In genomic region chr4:113979157-113979972, GRCh38 we compare ENCODE assay signal across 1 cellular context.
TF ChIP-seq lines count a peak whose summit lies in the region.

Gene ARSJ (minus strand): TSS chr4:113979647. CDS start chr4:113978834, 813 bp downstream.

TF ChIP-seq in HEK293, 187 proteins besides CTCF, POLR2A, EP300 and RAD21 (continued from another document):
- no peak for TF ChIP-seq ZNF423 (tag by site-specific recombination; IDR thresholded peaks at IDR 0.05)
- TF ChIP-seq MYNN (tag by site-specific recombination; IDR thresholded peaks at IDR 0.05; ENCODE audit: borderline replicate concordance): no peak
- TF ChIP-seq ZNF549 (tag by site-specific recombination; IDR thresholded peaks at IDR 0.05): no peak
- no peak for TF ChIP-seq ZNF146 (tag by site-specific recombination; IDR thresholded peaks at IDR 0.05)
- peak; percentile 74 for TF ChIP-seq IKZF3 (tag by site-specific recombination; IDR thresholded peaks at IDR 0.05)
- TF ChIP-seq KLF9 (tag by site-specific recombination; IDR thresholded peaks at IDR 0.05; ENCODE audit: low read depth): no peak
- no peak; the same call in 1 of the 2 replicates for TF ChIP-seq ZNF561 (tag by site-specific recombination; IDR thresholded peaks at IDR 0.05; ENCODE audit: borderline replicate concordance)
- TF ChIP-seq ZBTB49 (tag by site-specific recombination; IDR thresholded peaks at IDR 0.05; ENCODE audit: low read depth): no peak
- TF ChIP-seq ZBTB17 (tag by site-specific recombination; IDR thresholded peaks at IDR 0.05): peak; percentile 32; the same call in 1 of the 2 replicates
- TF ChIP-seq KLF16 (tag by site-specific recombination; IDR thresholded peaks at IDR 0.05): no peak
- TF ChIP-seq ZXDB (tag by site-specific recombination; IDR thresholded peaks at IDR 0.05): 0 out of 2 replicates have a peak, but pooled peaks have one; percentile 9
- TF ChIP-seq ZNF623 (tag by site-specific recombination; IDR thresholded peaks at IDR 0.05): no peak
- TF ChIP-seq EGR2 (tag by site-specific recombination; IDR thresholded peaks at IDR 0.05; ENCODE audit: low read depth): no peak
- TF ChIP-seq ZNF518A (tag by site-specific recombination; conservative IDR thresholded peaks at IDR 0.05; ENCODE audit: low read depth): no peak
- TF ChIP-seq ZEB2 (tag by site-specific recombination; IDR thresholded peaks at IDR 0.05): peak; percentile 35; the same call in 1 of the 2 replicates
- TF ChIP-seq ZNF366 (tag by site-specific recombination; conservative IDR thresholded peaks at IDR 0.05): peak; percentile 49; the same call in 1 of the 2 replicates
- no peak for TF ChIP-seq ZNF48 (tag by site-specific recombination; IDR thresholded peaks at IDR 0.05)
- peak; percentile 7; the same call in 1 of the 2 replicates for TF ChIP-seq ZNF362 (tag by site-specific recombination; IDR thresholded peaks at IDR 0.05)
- no peak for TF ChIP-seq INSM2 (tag by site-specific recombination; IDR thresholded peaks at IDR 0.05)
- TF ChIP-seq GLI4 (tag by site-specific recombination; IDR thresholded peaks at IDR 0.05): no peak
- TF ChIP-seq ZNF513 (tag by site-specific recombination; IDR thresholded peaks at IDR 0.05): no peak
- 0 out of 2 replicates have a peak, but pooled peaks have one; percentile 20 for TF ChIP-seq ZFP37 (tag by site-specific recombination; IDR thresholded peaks at IDR 0.05)
- TF ChIP-seq ZNF292 (tag by site-specific recombination; IDR thresholded peaks at IDR 0.05; ENCODE audit: borderline replicate concordance, low read depth): no peak
- no peak for TF ChIP-seq ZNF658 (tag by site-specific recombination; IDR thresholded peaks at IDR 0.05)
- no peak for TF ChIP-seq ZNF157 (tag by site-specific recombination; IDR thresholded peaks at IDR 0.05)
- no peak for TF ChIP-seq ZNF26 (tag by site-specific recombination; IDR thresholded peaks at IDR 0.05)
- TF ChIP-seq ZNF394 (tag by site-specific recombination; IDR thresholded peaks at IDR 0.05; ENCODE audit: borderline replicate concordance): no peak; the same call in 1 of the 2 replicates
- peak; percentile 78 for TF ChIP-seq ZBTB48 (tag by site-specific recombination; IDR thresholded peaks at IDR 0.05)
- TF ChIP-seq ZNF341 (tag by site-specific recombination; IDR thresholded peaks at IDR 0.05; ENCODE audit: low read depth): peak; percentile 69
- TF ChIP-seq ZNF843 (tag by site-specific recombination; IDR thresholded peaks at IDR 0.05): no peak
- no peak for TF ChIP-seq ZNF140 (tag by site-specific recombination; IDR thresholded peaks at IDR 0.05)
- no peak for TF ChIP-seq ELK4 (IDR thresholded peaks at IDR 0.05; ENCODE audit: borderline replicate concordance, low read depth, low read length)
- TF ChIP-seq ZNF223 (tag by site-specific recombination; IDR thresholded peaks at IDR 0.05): no peak
- 0 out of 2 replicates have a peak, but pooled peaks have one; percentile 7 for TF ChIP-seq ZBTB11 (tag by site-specific recombination; conservative IDR thresholded peaks at IDR 0.05; ENCODE audit: low read depth)
- no peak for TF ChIP-seq ZNF426 (tag by site-specific recombination; IDR thresholded peaks at IDR 0.05)
- no peak for TF ChIP-seq ZNF404 (tag by site-specific recombination; IDR thresholded peaks at IDR 0.05)
